Comparison of ENCODE assay signal across 15 cellular contexts in the genomic region with DNA sequence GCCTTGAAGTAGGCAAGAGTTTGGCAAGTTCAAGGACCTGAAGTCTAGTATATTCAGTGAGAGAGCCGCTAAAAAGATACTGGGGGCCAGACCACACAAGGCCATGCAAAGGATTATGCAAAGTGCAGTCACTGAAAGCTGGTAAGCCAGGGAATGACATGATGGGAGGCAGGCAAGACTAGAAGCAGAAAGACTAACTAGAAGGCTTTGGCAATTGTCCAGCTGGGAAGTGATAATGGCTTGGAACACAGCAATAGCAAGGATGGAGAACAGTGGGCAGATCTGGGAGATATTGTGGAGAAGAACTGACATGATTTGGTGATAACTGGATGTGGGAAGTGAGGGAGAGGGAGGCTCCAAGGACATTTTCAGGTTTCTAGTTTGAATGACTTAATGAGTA.
DNase-seq lines count a peak whose midpoint lies in the region; ATAC-seq and TF ChIP-seq lines count a peak whose summit lies in the region.
"Had no signal": no experiment of that assay in that cellular context is flagged by ENCODE, and none has a peak within 500 bp of the region (broad histone marks: within the 10 kb centered on the region; RNA-seq: fewer than 3 reads in every experiment).

No MANE protein-coding gene starts in this region.

- no peak overlapping the region for H3K27ac Mint-ChIP-seq in HFFc6
- H3K27ac Mint-ChIP-seq in activated CD8-positive, alpha-beta memory T cell treated with anti-CD3 and anti-CD28 coated beads, Interleukin-2, amount 10 ng/mL, durations not matched to agents 7 days and 5 days: no peak overlapping the region
- H3K27ac Mint-ChIP-seq: memory B cell had no signal

- H3K9me3 ChIP-seq in heart left ventricle (no peaks in the 10 kb centered on the region), muscle layer of colon (ENCODE audit: low read length) (no peaks in the 10 kb centered on the region), upper lobe of right lung (no peaks in the 10 kb centered on the region)

- no peaks in the 10 kb centered on the region for H3K36me3 Mint-ChIP-seq in HFFc6 (ENCODE audit: low read depth)
- H3K36me3 Mint-ChIP-seq in activated CD8-positive, alpha-beta memory T cell treated with anti-CD3 and anti-CD28 coated beads, Interleukin-2, amount 10 ng/mL, durations not matched to agents 7 days and 5 days: no peaks in the 10 kb centered on the region
- H3K36me3 Mint-ChIP-seq: memory B cell had no signal

- H3K4me1 Mint-ChIP-seq in HFFc6 (ENCODE audit: low read depth): peaks cover 7% of the 10 kb centered on the region; the same call in 1 of the 2 replicates
- H3K4me1 Mint-ChIP-seq in activated CD8-positive, alpha-beta memory T cell treated with anti-CD3 and anti-CD28 coated beads, Interleukin-2, amount 10 ng/mL, durations not matched to agents 7 days and 5 days: peaks cover 10% of the 10 kb centered on the region

- H3K9me3 Mint-ChIP-seq in HFFc6: no peaks in the 10 kb centered on the region
- H3K9me3 Mint-ChIP-seq in activated CD8-positive, alpha-beta memory T cell treated with anti-CD3 and anti-CD28 coated beads, Interleukin-2, amount 10 ng/mL, durations not matched to agents 7 days and 5 days (ENCODE audit: low read depth): no peaks in the 10 kb centered on the region
- H3K9me3 Mint-ChIP-seq: memory B cell had no signal

- H3K27me3 Mint-ChIP-seq in HFFc6 (ENCODE audit: insufficient read depth): peaks cover 6% of the 10 kb centered on the region
- H3K27me3 Mint-ChIP-seq in activated CD8-positive, alpha-beta memory T cell treated with anti-CD3 and anti-CD28 coated beads, Interleukin-2, amount 10 ng/mL, durations not matched to agents 7 days and 5 days: peaks cover 2% of the 10 kb centered on the region

- H3K27me3 ChIP-seq in heart left ventricle: no peaks in the 10 kb centered on the region
- no peaks in the 10 kb centered on the region for H3K27me3 ChIP-seq in muscle layer of colon (ENCODE audit: control insufficient read depth in 1 of 2, insufficient read depth in 2 of 2, low read length in 2 of 2)
- no peaks in the 10 kb centered on the region for H3K27me3 ChIP-seq in upper lobe of right lung

- WGBS in heart left ventricle, 4 donors: 72 to 80% (median 77%) methylated on average over 1 of the region's 1 CpG

- peak overlapping the region; percentile 38 to 88 (median 64) for H3K27ac ChIP-seq in heart left ventricle
- H3K27ac ChIP-seq in muscle layer of colon (ENCODE audit: low read depth, low read length): peak overlapping the region; percentile 57
- H3K27ac ChIP-seq in upper lobe of right lung: peak overlapping the region; percentile 78

- H3K4me1 ChIP-seq in heart left ventricle (peaks cover 0 to 46% (median 10%) of the 10 kb centered on the region in 12 donors), muscle layer of colon (ENCODE audit: insufficient read depth, low read length) (peaks cover 18% of the 10 kb centered on the region), upper lobe of right lung (peaks cover 14% of the 10 kb centered on the region)

- TF ChIP-seq CTCF in heart left ventricle (IDR thresholded peaks at IDR 0.05) (no peak), upper lobe of right lung (IDR thresholded peaks at IDR 0.05) (no peak), HFFc6 (IDR thresholded peaks at IDR 0.05) (no peak)

- H3K36me3 ChIP-seq in heart left ventricle (no peaks in the 10 kb centered on the region), muscle layer of colon (ENCODE audit: insufficient read depth, low read length) (no peaks in the 10 kb centered on the region), upper lobe of right lung (no peaks in the 10 kb centered on the region)

- no peak overlapping the region for H3K9ac ChIP-seq in muscle layer of colon (ENCODE audit: low read length)

- H3K4me3 ChIP-seq in heart left ventricle (no peak overlapping the region), muscle layer of colon (ENCODE audit: low read depth in 1 of 2, low read length in 2 of 2) (no peak overlapping the region), upper lobe of right lung (no peak overlapping the region)

- intact Hi-C loops in heart left ventricle (cut with DNase I) (loop anchor here in 2 of 10 donors (5.0 to 10.0 kb wide), 2 partner anchors 184 to 187 kb away; no protein-coding TSS in a partner anchor), Right ventricle myocardium inferior (cut with DNase I) (loop anchor here (2.0 kb wide), 1 partner anchor 32 kb away; no protein-coding TSS in a partner anchor), upper lobe of right lung (cut with DNase I) (no loop called here)

- no peak for DNase-seq in heart left ventricle
- no peak for DNase-seq in Right ventricle myocardium inferior (ENCODE audit: missing footprints)
- DNase-seq in amniotic epithelial cell (ENCODE audit: low read depth): peak; percentile 9
- no peak for DNase-seq in upper lobe of right lung
- DNase-seq in HFFc6: no peak
- DNase-seq in NCI-H2081 (lab: John Stamatoyannopoulos, UW): no peak
- DNase-seq in activated CD8-positive, alpha-beta memory T cell treated with anti-CD3 and anti-CD28 coated beads, Interleukin-2, amount 10 ng/mL, durations not matched to agents 7 days and 5 days: no peak
- DNase-seq: activated CD4-positive, CD25-positive, alpha-beta regulatory T cell; activated CD8-positive, alpha-beta memory T cell treated with anti-CD3 and anti-CD28 coated beads, Interleukin-2, amount 50 U/mL, for 4 hours; activated naive CD4-positive, alpha-beta T cell treated with anti-CD3 and anti-CD28 coated beads, Interleukin-2, amount 50 U/mL, for 16 hours; DMS79 treated with DMSO at 0.1 percent for 48 hours; NCI-H1436 treated with DMSO at 0.1 percent for 48 hours; trophoblast cell had no signal

- no peak for TF ChIP-seq POLR2A in heart left ventricle (IDR thresholded peaks at IDR 0.05)

- H3K4me3 Mint-ChIP-seq in HFFc6: no peak overlapping the region
- no peak overlapping the region for H3K4me3 Mint-ChIP-seq in activated CD8-positive, alpha-beta memory T cell treated with anti-CD3 and anti-CD28 coated beads, Interleukin-2, amount 10 ng/mL, durations not matched to agents 7 days and 5 days
- H3K4me3 Mint-ChIP-seq: memory B cell had no signal

- CTCF ChIA-PET in activated CD8-positive, alpha-beta memory T cell treated with anti-CD3 and anti-CD28 coated beads, Interleukin-2, amount 10 ng/mL, durations not matched to agents 7 days and 5 days (lab: Charles Lee): interaction anchor here (1.4 kb wide), 1 partner anchor 10 kb away, joined by 3 read pairs; no protein-coding TSS in a partner anchor

- no peak for ATAC-seq in heart left ventricle
- ATAC-seq in Right ventricle myocardium inferior: no peak
- no peak for ATAC-seq in upper lobe of right lung
- ATAC-seq in activated CD8-positive, alpha-beta memory T cell treated with anti-CD3 and anti-CD28 coated beads, Interleukin-2, amount 10 ng/mL, durations not matched to agents 7 days and 5 days: no peak
